ENCODE assay signal across 9 cellular contexts in genomic region chr18:48942554-48943261, GRCh38. TPM values are rescaled to one million over a fixed set of nuclear protein-coding genes. Genes with fewer than 3 reads are reported as not detected.
A peak's percentile ranks its signal among the peaks of the same experiment; 100 is the strongest.
DNase-seq lines count a peak whose midpoint lies in the region; ATAC-seq and TF ChIP-seq lines count a peak whose summit lies in the region.
"Had no signal": no experiment of that assay in that cellular context is flagged by ENCODE, and none has a peak within 500 bp of the region (broad histone marks: within the 10 kb centered on the region; RNA-seq: fewer than 3 reads in every experiment).

No MANE protein-coding gene starts in this region.

- WGBS in body of pancreas, 2 donors = 30 to 32% methylated on average over 10 to 12 of the region's 12 CpGs
- WGBS in lung, 2 donors = 39 to 62% methylated on average over 12 of the region's 12 CpGs

- H3K4me3 ChIP-seq in HFF-Myc (replicated peaks; ENCODE audit: low read depth, low read length) (no peak overlapping the region), body of pancreas (no peak overlapping the region), lung (no peak overlapping the region)
- H3K4me3 ChIP-seq: SK-N-MC had no signal

- ATAC-seq in body of pancreas (peak; percentile 85), lung (ENCODE audit: insufficient read depth, low FRiP score) (peak; percentile 36), HG03135 (IDR thresholded peaks at IDR 0.05; ENCODE audit: unreplicated experiment) (no peak)

- intact Hi-C loops in body of pancreas (cut with DNase I) = no loop called here

- no peaks in the 10 kb centered on the region for H3K27me3 ChIP-seq in body of pancreas
- H3K27me3 ChIP-seq in lung (ENCODE audit: control insufficient read depth, insufficient read depth) = no peaks in the 10 kb centered on the region

- H3K9me3 ChIP-seq in body of pancreas (no peaks in the 10 kb centered on the region), lung (ENCODE audit: control insufficient read depth in 2 of 2, insufficient read depth in 1 of 2, low read length in 1 of 2) (no peaks in the 10 kb centered on the region)

- H3K36me3 ChIP-seq in body of pancreas (replicated peaks in 1 of 2; ENCODE audit: insufficient read depth in 1 of 2, low read depth in 2 of 2) = no peaks in the 10 kb centered on the region
- H3K36me3 ChIP-seq in lung (ENCODE audit: control insufficient read depth in 2 of 2, insufficient read depth in 2 of 2, low read length in 2 of 2) = peaks cover 0 to 17% of the 10 kb centered on the region in 2 donors

- H3K4me1 ChIP-seq in body of pancreas = peaks cover 95% of the 10 kb centered on the region
- H3K4me1 ChIP-seq in lung (ENCODE audit: control insufficient read depth in 2 of 2, insufficient read depth in 2 of 2, low read length in 2 of 2) = peaks cover 16 to 55% of the 10 kb centered on the region in 2 donors

- TF ChIP-seq CTCF in HFF-Myc (IDR thresholded peaks at IDR 0.05; ENCODE audit: low read depth, low read length, missing control alignments) (no peak), body of pancreas (IDR thresholded peaks at IDR 0.05) (no peak), lung (IDR thresholded peaks at IDR 0.05; ENCODE audit: control extremely low read depth, extremely low read depth) (no peak)

- peak; percentile 97 for DNase-seq in A172 (ENCODE audit: low spot score)
- peak; percentile 94 for DNase-seq in HFF-Myc (ENCODE audit: extremely low read depth, low read depth)
- DNase-seq in body of pancreas = peak; percentile 72 to 87 (median 84)
- peak; percentile 62 for DNase-seq in lung (ENCODE audit: low spot score)
- no peak for DNase-seq in NOMO-1 treated with DMSO at 0.1 percent for 48 hours (lab: John Stamatoyannopoulos, UW; ENCODE audit: unreplicated experiment)
- DNase-seq in HUDEP-2 (lab: John Stamatoyannopoulos, UW; ENCODE audit: unreplicated experiment in 76 of 76) = no peak
- no peak for DNase-seq in activated T-cell treated with anti-CD3 and anti-CD28 coated beads, Interleukin-2, amount 50 U/mL, for 48 hours

- H3K27ac ChIP-seq in body of pancreas (peak overlapping the region; percentile 60 to 78 (median 68)), lung (ENCODE audit: low read depth in 1 of 2, low read length in 1 of 2) (peak overlapping the region in 1 of 2 donors; percentile 90)
- H3K27ac ChIP-seq: SK-N-MC had no signal

- no peak for TF ChIP-seq POLR2A in body of pancreas (IDR thresholded peaks at IDR 0.05)

RNA-seq across cellular contexts. Expression of gene SMAD7, which starts 8.1 kb away (rescaled TPM):
- 6.2 and 8.5 TPM in 2 replicates for total RNA-seq in A172 (2014; rRNA removed; shearing (Covaris generic))
- 10 to 100 TPM; 23.3 to 44.5 TPM for total RNA-seq in body of pancreas
- total RNA-seq in lung = 10 to 100 TPM; 39.1 to 58.8 TPM
- 10 to 100 TPM; 11.8 to 32.5 TPM for polyA plus RNA-seq in lung

Comparison
In these comparisons a context has a peak if more than half of its experiments do, and no peak if none do; other contexts are left out.
1. DNase-seq: peak in A172 (single experiment), HFF-Myc (single experiment), body of pancreas (4 of 4) and lung (single experiment); none in NOMO-1 treated with DMSO at 0.1 percent for 48 hours (single experiment), HUDEP-2 (0 of 76) and activated T-cell treated with anti-CD3 and anti-CD28 coated beads, Interleukin-2, amount 50 U/mL, for 48 hours (0 of 2).